Comparison of ENCODE assay signal across 13 cellular contexts in the genomic region with DNA sequence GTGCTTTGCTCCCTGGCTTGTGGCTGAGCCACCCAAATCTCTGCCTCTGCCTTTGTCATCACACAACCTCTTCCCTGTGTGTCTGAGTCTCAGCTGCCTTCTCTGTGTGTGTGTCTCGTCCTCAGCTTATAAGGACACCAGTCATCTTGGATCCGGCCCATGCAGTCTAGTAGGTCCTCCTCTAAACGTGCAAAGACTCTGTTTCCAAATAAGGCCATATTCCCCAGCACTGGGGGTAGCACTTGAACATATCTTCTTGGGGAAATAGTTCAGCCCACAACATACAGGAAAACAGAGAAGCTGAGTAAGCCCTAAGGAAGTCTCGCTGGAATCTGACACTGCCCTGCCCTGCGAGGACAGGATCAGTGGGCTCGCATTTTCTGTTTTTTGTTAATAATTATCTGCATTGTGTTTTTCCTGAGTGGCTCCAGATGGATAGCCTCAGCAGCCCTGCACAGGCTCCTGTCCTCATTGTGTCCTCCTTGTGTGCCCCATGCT. TPM values are rescaled to one million over a fixed set of nuclear protein-coding genes. Genes with fewer than 3 reads are reported as not detected.
DNase-seq lines count a peak whose midpoint lies in the region; ATAC-seq and TF ChIP-seq lines count a peak whose summit lies in the region.
"Had no signal": no experiment of that assay in that cellular context is flagged by ENCODE, and none has a peak within 500 bp of the region (broad histone marks: within the 10 kb centered on the region; RNA-seq: fewer than 3 reads in every experiment).

No MANE protein-coding gene starts in this region.

- ATAC-seq in HG03457 (IDR thresholded peaks at IDR 0.05; ENCODE audit: unreplicated experiment) (no peak), GM21515 (IDR thresholded peaks at IDR 0.05; ENCODE audit: unreplicated experiment) (no peak)
- ATAC-seq: activated CD8-positive, alpha-beta T cell treated with anti-CD3 and anti-CD28 coated beads for 36 hours had no signal

- CTCF ChIA-PET in AG04449 (lab: Yijun Ruan, JAX) = interaction anchor here (0.7 to 1.4 kb wide), 5 partner anchors 12 to 240 kb away, joined by 3 to 7 read pairs (median 3); no protein-coding TSS in a partner anchor

- DNase-seq in AG04449 (ENCODE audit: low read depth, low spot score) = peak; percentile 97
- DNase-seq in HK-2 (ENCODE audit: unreplicated experiment) = peak; percentile 67
- DNase-seq in choroid plexus epithelial cell (ENCODE audit: low read depth) = peak; percentile 87
- DNase-seq in kidney tubule cell (ENCODE audit: low spot score) = peak; percentile 95
- DNase-seq in mucosa of gallbladder (ENCODE audit: low spot score) = no peak
- DNase-seq in NCI-H1694 (lab: John Stamatoyannopoulos, UW) = no peak
- DNase-seq: activated CD8-positive, alpha-beta T cell treated with anti-CD3 and anti-CD28 coated beads for 36 hours; C1 segment of cervical spinal cord; effector CD8-positive, alpha-beta T cell; NCI-H2029; T-helper 2 cell had no signal

- TF ChIP-seq CTCF in AG04449 (IDR thresholded peaks at IDR 0.05; ENCODE audit: insufficient read depth, low read length, missing control alignments) (no peak), choroid plexus epithelial cell (conservative IDR thresholded peaks at IDR 0.05; ENCODE audit: low read depth, low read length) (no peak)

- no peak overlapping the region for H3K4me3 ChIP-seq in AG04449 (ENCODE audit: low read depth, low read length)
- H3K4me3 ChIP-seq in choroid plexus epithelial cell (ENCODE audit: low read depth, low read length) = no peak overlapping the region

- POLR2A ChIA-PET in AG04449 (lab: Yijun Ruan, JAX) = interaction anchor here (0.6 to 1.4 kb wide), 7 partner anchors 14 to 201 kb away, joined by 3 to 9 read pairs (median 3); no protein-coding TSS in a partner anchor

RNA-seq across cellular contexts. Expression of gene MTCL1, which starts 42.1 kb away (rescaled TPM):
- 182 TPM for total RNA-seq in mucosa of gallbladder

Comparison
In these comparisons a context has a peak if more than half of its experiments do, and no peak if none do; other contexts are left out.
1. DNase-seq: peak in AG04449 (single experiment), HK-2 (single experiment), choroid plexus epithelial cell (single experiment) and kidney tubule cell (single experiment); none in mucosa of gallbladder (single experiment) and NCI-H1694 (single experiment).